In genomic region chr2:216571178-216571908, GRCh38 we compare ENCODE assay signal across 20 cellular contexts.
A peak's percentile ranks its signal among the peaks of the same experiment; 100 is the strongest.
DNase-seq lines count a peak whose midpoint lies in the region; ATAC-seq, FAIRE-seq and TF ChIP-seq lines count a peak whose summit lies in the region.
"Had no signal": no experiment of that assay in that cellular context is flagged by ENCODE, and none has a peak within 500 bp of the region (broad histone marks: within the 10 kb centered on the region; RNA-seq: fewer than 3 reads in every experiment).

No MANE protein-coding gene starts in this region.

- TF ChIP-seq RAD21 in H1 (IDR thresholded peaks at IDR 0.05 in 1 of 2, conservative IDR thresholded peaks at IDR 0.05 in 1 of 2; ENCODE audit: low read depth in 2 of 2, low read length in 2 of 2) (no peak), liver (IDR thresholded peaks at IDR 0.05) (peak; percentile 48 to 65)

- POLR2A ChIA-PET in H1 (lab: Charles Lee; ENCODE audit: partially characterized antibody), result interaction anchor here (1.5 kb wide), 1 partner anchor 22 kb away, joined by 3 read pairs; no protein-coding TSS in a partner anchor

- H3K27ac ChIP-seq in H1 (ENCODE audit: low read depth, low read length) (no peak overlapping the region), liver (ENCODE audit: low read depth in 1 of 2, low read length in 2 of 2) (peak overlapping the region; percentile 91 to 94)

- no peak overlapping the region for H2BK5ac ChIP-seq in H1 (ENCODE audit: low read depth, low read length)

- no peaks in the 10 kb centered on the region; a peak in 1 of 7 replicates for H3K27me3 ChIP-seq in H1 (replicated peaks in 1 of 4; ENCODE audit: control insufficient read depth in 3 of 4, extremely low read depth in 1 of 4, insufficient read depth in 3 of 4, low read length in 3 of 4)
- H3K27me3 ChIP-seq in liver (ENCODE audit: control insufficient read depth in 4 of 4, insufficient read depth in 4 of 4, low read length in 3 of 4), result no peaks in the 10 kb centered on the region

- FAIRE-seq in H1 (lab: Jason Lieb, UNC), result no peak
- FAIRE-seq: GM12878, GM18507, H54 had no signal

- H3K36me3 ChIP-seq in H1 (ENCODE audit: control insufficient read depth in 2 of 4, insufficient read depth in 4 of 4, low read length in 3 of 4) (no peaks in the 10 kb centered on the region), liver (ENCODE audit: control insufficient read depth in 4 of 4, insufficient read depth in 3 of 4, low read depth in 1 of 4, low read length in 3 of 4) (no peaks in the 10 kb centered on the region)

- H3K4ac ChIP-seq in H1 (replicated peaks; ENCODE audit: insufficient read length, low read depth, low read length), result no peak overlapping the region

- TF ChIP-seq POLR2A in H1 (IDR thresholded peaks at IDR 0.05; ENCODE audit: control extremely low read depth in 1 of 2, low read depth in 2 of 2, low read length in 2 of 2) (no peak), GM18505 (IDR thresholded peaks at IDR 0.05; ENCODE audit: borderline replicate concordance, extremely low read depth, insufficient read depth, insufficient read length) (no peak)

- TF ChIP-seq EP300 in H1 (IDR thresholded peaks at IDR 0.05; ENCODE audit: borderline replicate concordance in 1 of 2, low read depth in 2 of 2, low read length in 2 of 2), result no peak

- no peak overlapping the region for H4K5ac ChIP-seq in H1 (ENCODE audit: insufficient read length, low read depth, low read length)

- H3K14ac ChIP-seq in H1 (ENCODE audit: insufficient read length), result no peak overlapping the region

- peak; percentile 63 for DNase-seq in DMS53 (lab: John Stamatoyannopoulos, UW)
- DNase-seq in SHP77 treated with DMSO at 0.1 percent for 48 hours (lab: John Stamatoyannopoulos, UW), result peak; percentile 51
- DNase-seq in H1 (ENCODE audit: low read depth in 1 of 2, low spot score in 2 of 2), result no peak
- DNase-seq in SKM-1 treated with dmso at 0.1 percent for 144 hours (lab: John Stamatoyannopoulos, UW; ENCODE audit: unreplicated experiment), result no peak
- DNase-seq in omental fat pad (ENCODE audit: low spot score), result no peak
- DNase-seq in posterior vena cava (ENCODE audit: low spot score), result no peak
- DNase-seq: CD4-positive, CD25-positive, alpha-beta regulatory T cell; COR-L47; HFFc6; KG1; NCI-H1105 treated with DMSO at 0.1 percent for 48 hours; NCI-H187; NCI-H226; NCI-H524 treated with DMSO at 0.1 percent for 48 hours; NK-92 treated with Interleukin-12 subunit alpha and Interleukin-12 subunit beta, amount 100 ng/mL, for 24 hours had no signal

- H3K23me2 ChIP-seq in H1 (ENCODE audit: low read depth, low read length), result no peaks in the 10 kb centered on the region

- no peak overlapping the region for H2BK12ac ChIP-seq in H1 (ENCODE audit: low read depth, low read length)

- peaks cover 3 to 8% of the 10 kb centered on the region in 2 experiments; a peak in 3 of 4 replicates for H3K9me3 ChIP-seq in H1 (ENCODE audit: insufficient read depth in 2 of 2, low read depth in 1 of 2, low read length in 1 of 2)
- no peaks in the 10 kb centered on the region for H3K9me3 ChIP-seq in liver (ENCODE audit: control insufficient read depth in 4 of 4, low read length in 3 of 4)

- no peaks in the 10 kb centered on the region for H3K79me2 ChIP-seq in H1 (ENCODE audit: control insufficient read depth in 1 of 2, insufficient read depth in 2 of 2, low read length in 2 of 2)

- H3K23ac ChIP-seq in H1 (ENCODE audit: insufficient read length), result no peak overlapping the region

- H2AFZ ChIP-seq in H1 (ENCODE audit: low read length), result no peak overlapping the region

- WGBS in H1 (ENCODE audit: extremely low coverage in 1 of 2, insufficient coverage in 1 of 2, insufficient read length in 1 of 2, insufficient replicate concordance in 2 of 2, low coverage in 1 of 2, low lambda C conversion rate in 2 of 2, missing lambda C conversion rate in 1 of 2), 2 experiments, result 97% methylated on average over 3 of the region's 3 CpGs; no CpG with 5 or more reads in 1 of the 2 experiments
- 57% methylated on average over 3 of the region's 3 CpGs for WGBS in liver

- no peak overlapping the region for H4K8ac ChIP-seq in H1 (ENCODE audit: extremely low read depth, insufficient read depth, low read length)

- no peak overlapping the region for H2AK5ac ChIP-seq in H1 (ENCODE audit: low read depth, low read length)

- H3K4me3 ChIP-seq in H1 (ENCODE audit: extremely low read depth in 1 of 4, insufficient read depth in 2 of 4, low read depth in 3 of 4, low read length in 4 of 4) (no peak overlapping the region), liver (ENCODE audit: low read depth in 1 of 3, low read length in 3 of 3) (no peak overlapping the region)
- H3K4me3 ChIP-seq: GM12878 had no signal

- H2BK15ac ChIP-seq in H1 (ENCODE audit: low read length), result no peak overlapping the region

- no peak overlapping the region for H4K91ac ChIP-seq in H1 (replicated peaks; ENCODE audit: insufficient read length, low read length)

- H3K56ac ChIP-seq in H1 (replicated peaks; ENCODE audit: insufficient read length, low read depth, low read length), result no peak overlapping the region

- no peak overlapping the region for H2BK20ac ChIP-seq in H1 (ENCODE audit: low read length)

- CTCF ChIA-PET in H1 (lab: Charles Lee; ENCODE audit: partially characterized antibody), result interaction anchor here (1.1 to 1.9 kb wide), 4 partner anchors 13 to 94 kb away, joined by 3 to 6 read pairs (median 4); no protein-coding TSS in a partner anchor

- no peak overlapping the region for H3K18ac ChIP-seq in H1 (ENCODE audit: extremely low read depth, low read length)

- H2BK120ac ChIP-seq in H1 (replicated peaks; ENCODE audit: low read depth, low read length), result no peak overlapping the region

- H3K4me1 ChIP-seq in H1 (replicated peaks in 1 of 4; ENCODE audit: control insufficient read depth in 3 of 4, insufficient read depth in 4 of 4, low read length in 3 of 4) (peaks cover 0 to 5% (median 1%) of the 10 kb centered on the region in 4 experiments; a peak in 3 of 7 replicates), liver (ENCODE audit: control insufficient read depth in 4 of 4, insufficient read depth in 4 of 4, low read length in 3 of 4) (peaks cover 5 to 33% (median 10%) of the 10 kb centered on the region in 4 donors)

- no peaks in the 10 kb centered on the region for H4K20me1 ChIP-seq in H1 (replicated peaks in 1 of 2; ENCODE audit: control insufficient read depth in 1 of 2, insufficient read depth in 2 of 2, low read length in 2 of 2)

- no peak overlapping the region for H3K9ac ChIP-seq in H1 (replicated peaks in 1 of 4; ENCODE audit: extremely low read depth in 1 of 4, low read depth in 3 of 4, low read length in 3 of 4)
- H3K9ac ChIP-seq in liver (ENCODE audit: low read depth in 1 of 2, low read length in 2 of 2), result no peak overlapping the region

- TF ChIP-seq CTCF in H1 (IDR thresholded peaks at IDR 0.05; ENCODE audit: control extremely low read depth in 1 of 3, insufficient read depth in 1 of 3, low read depth in 1 of 3, low read length in 3 of 3) (no peak), liver (IDR thresholded peaks at IDR 0.05; ENCODE audit: low read depth, low read length, missing input control) (no peak), omental fat pad (IDR thresholded peaks at IDR 0.05) (no peak)

- no peak overlapping the region for H3K4me2 ChIP-seq in H1 (ENCODE audit: insufficient read depth in 1 of 2, low read depth in 2 of 2, low read length in 2 of 2)

- intact Hi-C loops in posterior vena cava (cut with DNase I), result no loop called here

- ATAC-seq in GM18505 (IDR thresholded peaks at IDR 0.05; ENCODE audit: unreplicated experiment), result no peak
- no peak for ATAC-seq in omental fat pad (ENCODE audit: low FRiP score)
- ATAC-seq: GM12878 had no signal

- H3K79me1 ChIP-seq in H1 (ENCODE audit: low read depth, low read length), result no peaks in the 10 kb centered on the region

TF ChIP-seq in H1, 55 proteins besides CTCF, POLR2A, EP300 and RAD21:
- TF ChIP-seq KDM1A (IDR thresholded peaks at IDR 0.05; ENCODE audit: borderline replicate concordance, low read length), result peak; percentile 62
- no peak for TF ChIP-seq MAFK (IDR thresholded peaks at IDR 0.05; ENCODE audit: low read depth, low read length)

TF ChIP-seq in liver, 16 proteins besides CTCF, POLR2A, EP300 and RAD21 (continues in another document):
- peak in 1 of 2 donors; percentile 16 for TF ChIP-seq GABPA (IDR thresholded peaks at IDR 0.05 in 1 of 2, conservative IDR thresholded peaks at IDR 0.05 in 1 of 2)
- peak in 1 of 2 donors; percentile 86 for TF ChIP-seq JUND (IDR thresholded peaks at IDR 0.05)
- peak; percentile 88 for TF ChIP-seq SP1 (IDR thresholded peaks at IDR 0.05)
- TF ChIP-seq NR2F2 (IDR thresholded peaks at IDR 0.05), result no peak
- TF ChIP-seq ZBTB33 (IDR thresholded peaks at IDR 0.05), result no peak
- peak in 1 of 2 donors; percentile 80 for TF ChIP-seq EGR1 (IDR thresholded peaks at IDR 0.05; ENCODE audit: low read depth in 2 of 2)

Comparison
In these comparisons a context has a peak if more than half of its experiments do, and no peak if none do; other contexts are left out.
1. DNase-seq: peak in DMS53 (single experiment) and SHP77 treated with DMSO at 0.1 percent for 48 hours (single experiment); none in H1 (0 of 2), SKM-1 treated with dmso at 0.1 percent for 144 hours (single experiment), omental fat pad (single experiment) and posterior vena cava (single experiment).